In genomic region chr1:149884433-149885363, GRCh38 we compare ENCODE assay signal across 1 cellular context.
TF ChIP-seq lines count a peak whose summit lies in the region.

No MANE protein-coding gene starts in this region.

TF ChIP-seq in endothelial cell of umbilical vein, 7 proteins besides CTCF, POLR2A, EP300 and RAD21:
- no peak for TF ChIP-seq FOS (IDR thresholded peaks at IDR 0.05; ENCODE audit: borderline replicate concordance, insufficient read depth, low read length)
- TF ChIP-seq POLR2AphosphoS5 (IDR thresholded peaks at IDR 0.05; ENCODE audit: insufficient read depth, low read depth, low read length), result no peak
- TF ChIP-seq MYC (IDR thresholded peaks at IDR 0.05; ENCODE audit: low read depth, low read length), result no peak
- TF ChIP-seq JUN (IDR thresholded peaks at IDR 0.05; ENCODE audit: borderline replicate concordance, insufficient read depth, insufficient read length, low read depth), result no peak
- TF ChIP-seq MAX (IDR thresholded peaks at IDR 0.05; ENCODE audit: insufficient read depth, insufficient read length), result no peak
- no peak for TF ChIP-seq GATA2 (IDR thresholded peaks at IDR 0.05; ENCODE audit: insufficient read depth, insufficient read length, low read depth, low read length)
- TF ChIP-seq EZH2 (IDR thresholded peaks at IDR 0.05; ENCODE audit: borderline replicate concordance, low read depth, low read length, severe bottlenecking), result no peak
TF ChIP-seq in endothelial cell of umbilical vein: peak in this region for 0.
